ENCODE assay signal across 1 cellular context in the genomic region with DNA sequence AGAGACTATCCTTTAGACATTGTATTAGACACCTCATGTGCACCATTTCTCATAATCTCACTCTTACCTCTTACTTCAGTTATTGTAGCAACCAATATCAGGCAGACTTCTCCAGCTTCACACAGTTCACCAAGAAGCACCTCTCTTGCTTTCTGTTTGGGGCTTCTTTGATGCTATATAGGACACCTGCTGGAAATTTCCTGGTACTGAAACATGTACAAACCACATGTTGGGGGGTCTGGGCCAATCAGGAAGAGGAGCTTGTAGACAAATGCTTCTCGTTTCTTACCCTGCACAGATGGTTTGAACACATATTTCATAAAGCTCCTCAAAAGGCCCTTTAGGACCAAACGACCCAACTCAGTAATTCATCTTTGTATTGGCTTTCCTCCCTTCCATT.
TF ChIP-seq lines count a peak whose summit lies in the region.

No MANE protein-coding gene starts in this region.

TF ChIP-seq in GM23338, 12 proteins besides CTCF, POLR2A, EP300 and RAD21 (continued from another document):
- TF ChIP-seq ZNF462 (CRISPR knock-in tag; IDR thresholded peaks at IDR 0.05) (no peak), ETS1 (IDR thresholded peaks at IDR 0.05) (no peak), EZH2phosphoT487 (IDR thresholded peaks at IDR 0.05; ENCODE audit: unreplicated experiment) (no peak), ZNF114 (CRISPR knock-in tag; IDR thresholded peaks at IDR 0.05) (no peak), NANOG (IDR thresholded peaks at IDR 0.05; ENCODE audit: borderline replicate concordance) (no peak), CREB1 (CRISPR knock-in tag; IDR thresholded peaks at IDR 0.05; ENCODE audit: low read depth) (no peak), EZH2 (IDR thresholded peaks at IDR 0.05; ENCODE audit: low read depth, unreplicated experiment) (no peak)
- TF ChIP-seq, protein P1, sequence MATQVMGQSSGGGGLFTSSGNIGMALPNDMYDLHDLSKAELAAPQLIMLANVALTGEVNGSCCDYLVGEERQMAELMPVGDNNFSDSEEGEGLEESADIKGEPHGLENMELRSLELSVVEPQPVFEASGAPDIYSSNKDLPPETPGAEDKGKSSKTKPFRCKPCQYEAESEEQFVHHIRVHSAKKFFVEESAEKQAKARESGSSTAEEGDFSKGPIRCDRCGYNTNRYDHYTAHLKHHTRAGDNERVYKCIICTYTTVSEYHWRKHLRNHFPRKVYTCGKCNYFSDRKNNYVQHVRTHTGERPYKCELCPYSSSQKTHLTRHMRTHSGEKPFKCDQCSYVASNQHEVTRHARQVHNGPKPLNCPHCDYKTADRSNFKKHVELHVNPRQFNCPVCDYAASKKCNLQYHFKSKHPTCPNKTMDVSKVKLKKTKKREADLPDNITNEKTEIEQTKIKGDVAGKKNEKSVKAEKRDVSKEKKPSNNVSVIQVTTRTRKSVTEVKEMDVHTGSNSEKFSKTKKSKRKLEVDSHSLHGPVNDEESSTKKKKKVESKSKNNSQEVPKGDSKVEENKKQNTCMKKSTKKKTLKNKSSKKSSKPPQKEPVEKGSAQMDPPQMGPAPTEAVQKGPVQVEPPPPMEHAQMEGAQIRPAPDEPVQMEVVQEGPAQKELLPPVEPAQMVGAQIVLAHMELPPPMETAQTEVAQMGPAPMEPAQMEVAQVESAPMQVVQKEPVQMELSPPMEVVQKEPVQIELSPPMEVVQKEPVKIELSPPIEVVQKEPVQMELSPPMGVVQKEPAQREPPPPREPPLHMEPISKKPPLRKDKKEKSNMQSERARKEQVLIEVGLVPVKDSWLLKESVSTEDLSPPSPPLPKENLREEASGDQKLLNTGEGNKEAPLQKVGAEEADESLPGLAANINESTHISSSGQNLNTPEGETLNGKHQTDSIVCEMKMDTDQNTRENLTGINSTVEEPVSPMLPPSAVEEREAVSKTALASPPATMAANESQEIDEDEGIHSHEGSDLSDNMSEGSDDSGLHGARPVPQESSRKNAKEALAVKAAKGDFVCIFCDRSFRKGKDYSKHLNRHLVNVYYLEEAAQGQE (IDR thresholded peaks at IDR 0.05; ENCODE audit: unreplicated experiment): no peak
